8 cellular contexts compared by ENCODE assay signal in genomic region chr11:134228625-134229024, GRCh38. TPM values are rescaled to one million over a fixed set of nuclear protein-coding genes. Genes with fewer than 3 reads are reported as not detected.
DNase-seq lines count a peak whose midpoint lies in the region; ATAC-seq and TF ChIP-seq lines count a peak whose summit lies in the region.

No MANE protein-coding gene starts in this region.

- ATAC-seq in GM19328 (IDR thresholded peaks at IDR 0.05; ENCODE audit: unreplicated experiment) (peak; percentile 65), HG03103 (IDR thresholded peaks at IDR 0.05; ENCODE audit: low read depth, unreplicated experiment) (peak; percentile 54)

- in situ Hi-C loops in astrocyte of the spinal cord (cut with HindIII; ENCODE audit: low sequenced_read_pairs) = no loop called here

- H3K4me3 ChIP-seq in astrocyte of the spinal cord (ENCODE audit: low read depth, low read length) = no peak overlapping the region

- DNase-seq in EH (ENCODE audit: low read depth) (peak; percentile 77), astrocyte of the spinal cord (ENCODE audit: low read depth, low spot score) (peak; percentile 16), NCI-H2196 (lab: John Stamatoyannopoulos, UW; ENCODE audit: unreplicated experiment) (no peak), SK-N-DZ (ENCODE audit: low spot score) (no peak), NCI-H2227 treated with DMSO at 0.1 percent for 48 hours (lab: John Stamatoyannopoulos, UW) (no peak)
- no peak for DNase-seq in activated CD4-positive, CD25-positive, alpha-beta regulatory T cell (lab: John Stamatoyannopoulos, UW)

- TF ChIP-seq CTCF in astrocyte of the spinal cord (IDR thresholded peaks at IDR 0.05; ENCODE audit: low read depth, low read length) = no peak

RNA-seq across cellular contexts. Expression of gene VPS26B, which starts 4.2 kb away (rescaled TPM):
- polyA plus RNA-seq in SK-N-DZ (2014; cell fraction: cytosol; rRNA removed) = 28.9 and 30.2 TPM in 2 replicates
- polyA plus RNA-seq in SK-N-DZ (2014; cell fraction: nucleus; rRNA removed) = 28.3 and 34.4 TPM in 2 replicates

RNA-seq across cellular contexts. Expression of gene NCAPD3, which starts 4.9 kb away (rescaled TPM):
- polyA plus RNA-seq in SK-N-DZ (2014; cell fraction: cytosol; rRNA removed) = 32.8 and 35.8 TPM in 2 replicates
- polyA plus RNA-seq in SK-N-DZ (2014; cell fraction: nucleus; rRNA removed) = 28.5 and 39.9 TPM in 2 replicates

RNA-seq across cellular contexts. Expression of gene THYN1, which starts 24.5 kb away (rescaled TPM):
- 83.2 and 96.3 TPM in 2 replicates for polyA plus RNA-seq in SK-N-DZ (2014; cell fraction: cytosol; rRNA removed)
- polyA plus RNA-seq in SK-N-DZ (2014; cell fraction: nucleus; rRNA removed) = 77.0 and 89.1 TPM in 2 replicates

RNA-seq across cellular contexts. Expression of gene ACAD8, which starts 24.7 kb away (rescaled TPM):
- polyA plus RNA-seq in SK-N-DZ (2014; cell fraction: cytosol; rRNA removed) = 17.0 and 20.0 TPM in 2 replicates
- 72.1 and 80.6 TPM in 2 replicates for polyA plus RNA-seq in SK-N-DZ (2014; cell fraction: nucleus; rRNA removed)

RNA-seq across cellular contexts. Expression of gene GLB1L3, which starts 47.6 kb away (rescaled TPM):
- 1.6 and 3.7 TPM in 2 replicates for polyA plus RNA-seq in SK-N-DZ (2014; cell fraction: cytosol; rRNA removed)
- polyA plus RNA-seq in SK-N-DZ (2014; cell fraction: nucleus; rRNA removed) = 3.9 and 12.9 TPM in 2 replicates

Comparison
In these comparisons a context has a peak if more than half of its experiments do, and no peak if none do; other contexts are left out.
1. DNase-seq: peak in EH (single experiment) and astrocyte of the spinal cord (single experiment); none in NCI-H2196 (single experiment), SK-N-DZ (single experiment), activated CD4-positive, CD25-positive, alpha-beta regulatory T cell (0 of 4) and NCI-H2227 treated with DMSO at 0.1 percent for 48 hours (single experiment).